ENCODE assay signal across 35 cellular contexts in the genomic region with DNA sequence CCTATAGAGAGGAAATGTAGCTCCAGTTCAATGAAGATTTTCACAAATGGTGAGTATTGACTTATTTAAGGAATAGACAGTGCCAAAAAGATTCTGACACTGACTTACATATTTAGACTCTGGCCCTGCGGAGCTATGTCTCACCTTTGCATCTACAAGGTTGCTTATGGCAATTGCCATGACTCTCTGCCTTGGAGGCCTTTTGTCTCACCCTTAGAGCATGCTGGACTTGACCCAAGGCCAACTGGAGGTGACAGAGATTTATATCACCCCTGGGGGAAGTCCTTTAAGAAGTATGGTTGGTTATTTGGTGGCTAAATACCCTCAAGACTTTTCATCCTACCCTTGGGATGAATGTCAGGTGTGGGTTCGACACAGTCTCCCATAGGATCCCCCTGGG.
"Had no signal": no experiment of that assay in that cellular context is flagged by ENCODE, and none has a peak within 500 bp of the region (broad histone marks: within the 10 kb centered on the region; RNA-seq: fewer than 3 reads in every experiment).

No MANE protein-coding gene starts in this region.

- H3K9me3 ChIP-seq: MG63 had no signal

- H3K36me3 ChIP-seq: MG63 had no signal

- DNase-seq: Karpas-422, Kasumi-1, MG63, MM.1S, MV-4-11, NCI-H1048, NCI-H1092, NCI-H1092 treated with DMSO at 0.1 percent for 48 hours, NCI-H1105, NCI-H1105 treated with DMSO at 0.1 percent for 48 hours, NCI-H1417, NCI-H1417 treated with DMSO at 0.1 percent for 48 hours, NCI-H1436, NCI-H1436 treated with DMSO at 0.1 percent for 48 hours, NCI-H146, NCI-H1694, NCI-H1694 treated with DMSO at 0.1 percent for 48 hours, NCI-H187, NCI-H187 treated with DMSO at 0.1 percent for 48 hours, NCI-H1930, NCI-H2029, NCI-H2029 treated with DMSO at 0.1 percent for 48 hours, NCI-H2081, NCI-H2081 treated with DMSO at 0.1 percent for 48 hours, NCI-H2107, NCI-H2171, NCI-H2171 treated with DMSO at 0.1 percent for 48 hours, NCI-H2227 treated with DMSO at 0.1 percent for 48 hours, NCI-H226, NCI-H345, NCI-H446, NCI-H446 treated with DMSO at 0.1 percent for 48 hours, NCI-H510A, NCI-H510A treated with DMSO at 0.1 percent for 48 hours, NCI-H524 had no signal

- H3K27me3 ChIP-seq: MG63 had no signal

- H3K4me3 ChIP-seq: MG63 had no signal
